In genomic region chr12:8609061-8609570, GRCh38 we compare ENCODE assay signal across 8 cellular contexts. TPM values are rescaled to one million over a fixed set of nuclear protein-coding genes. Genes with fewer than 3 reads are reported as not detected.
DNase-seq lines count a peak whose midpoint lies in the region; ATAC-seq and TF ChIP-seq lines count a peak whose summit lies in the region.

No MANE protein-coding gene starts in this region.

- TF ChIP-seq POLR2A in body of pancreas (IDR thresholded peaks at IDR 0.05) = no peak

- H3K27me3 ChIP-seq in BE2C = no peaks in the 10 kb centered on the region; the same call in 1 of the 2 replicates
- H3K27me3 ChIP-seq in body of pancreas = no peaks in the 10 kb centered on the region

- intact Hi-C loops in body of pancreas (cut with DNase I) = no loop called here

- ATAC-seq in body of pancreas = no peak
- ATAC-seq in HG02678 (IDR thresholded peaks at IDR 0.05; ENCODE audit: unreplicated experiment) = no peak
- ATAC-seq in HG02588 (IDR thresholded peaks at IDR 0.05; ENCODE audit: unreplicated experiment) = no peak
- ATAC-seq in GM18498 (IDR thresholded peaks at IDR 0.05; ENCODE audit: unreplicated experiment) = no peak

- H3K9me3 ChIP-seq in BE2C (no peaks in the 10 kb centered on the region), body of pancreas (no peaks in the 10 kb centered on the region)

- peak; percentile 10 for DNase-seq in BE2C
- DNase-seq in NCI-H345 treated with DMSO at 0.1 percent for 48 hours (lab: John Stamatoyannopoulos, UW; ENCODE audit: unreplicated experiment) = peak; percentile 40
- peak in 3 of 4 donors; percentile 6 to 20 (median 13) for DNase-seq in body of pancreas
- peak; percentile 62 for DNase-seq in kidney tubule cell (ENCODE audit: low spot score)

- H3K4me1 ChIP-seq in BE2C = no peaks in the 10 kb centered on the region
- no peaks in the 10 kb centered on the region for H3K4me1 ChIP-seq in body of pancreas

- 12 to 13% methylated on average over 5 of the region's 5 CpGs for WGBS in body of pancreas, 2 donors

- H3K27ac ChIP-seq in body of pancreas = no peak overlapping the region

- peak; percentile 71 for TF ChIP-seq CTCF in BE2C (IDR thresholded peaks at IDR 0.05; ENCODE audit: low read depth, low read length)
- peak; percentile 75 for TF ChIP-seq CTCF in GM12874 (IDR thresholded peaks at IDR 0.05; ENCODE audit: insufficient read depth, low read depth, low read length)
- peak; percentile 24 to 60 (median 55) for TF ChIP-seq CTCF in body of pancreas (IDR thresholded peaks at IDR 0.05)

- H3K36me3 ChIP-seq in BE2C (no peaks in the 10 kb centered on the region), body of pancreas (replicated peaks in 1 of 2; ENCODE audit: insufficient read depth in 1 of 2, low read depth in 2 of 2) (no peaks in the 10 kb centered on the region)

- H3K4me3 ChIP-seq in BE2C (ENCODE audit: low read depth, low read length) (no peak overlapping the region), body of pancreas (no peak overlapping the region)

RNA-seq across cellular contexts. Expression of gene AICDA, which starts 3.5 kb away (rescaled TPM):
- polyA plus RNA-seq in BE2C (2012; ENCODE audit: insufficient read depth, insufficient read length, low read depth) = not detected
- total RNA-seq in body of pancreas = not detected

RNA-seq across cellular contexts. Expression of gene MFAP5, which starts 53.5 kb away (rescaled TPM):
- polyA plus RNA-seq in BE2C (2012; ENCODE audit: insufficient read depth, insufficient read length, low read depth) = not detected
- 10 to 100 TPM; 17.9 to 33.0 TPM for total RNA-seq in body of pancreas

Comparison
In these comparisons a context has a peak if more than half of its experiments do, and no peak if none do; other contexts are left out.
1. DNase-seq: peak in every context shown above with its lines; median percentile 62 in kidney tubule cell; 40 in NCI-H345 treated with DMSO at 0.1 percent for 48 hours; 13 in body of pancreas; 10 in BE2C.